ENCODE assay signal across 1 cellular context in genomic region chr4:130026185-130026584, GRCh38.
TF ChIP-seq lines count a peak whose summit lies in the region.

No MANE protein-coding gene starts in this region.

TF ChIP-seq in GM12878, 131 proteins besides CTCF, POLR2A, EP300 and RAD21 (continued from another document):
- TF ChIP-seq REST (IDR thresholded peaks at IDR 0.05; ENCODE audit: low read depth, low read length) (no peak), GATAD2B (conservative IDR thresholded peaks at IDR 0.05; ENCODE audit: low read depth) (no peak), HDGF (IDR thresholded peaks at IDR 0.05) (no peak), MTA2 (IDR thresholded peaks at IDR 0.05; ENCODE audit: low read depth) (peak; percentile 60)
